In genomic region chr7:113161050-113161449, GRCh38 we compare ENCODE assay signal across 26 cellular contexts.
"Had no signal": no experiment of that assay in that cellular context is flagged by ENCODE, and none has a peak within 500 bp of the region (broad histone marks: within the 10 kb centered on the region; RNA-seq: fewer than 3 reads in every experiment).

No MANE protein-coding gene starts in this region.

- DNase-seq: activated CD4-positive, alpha-beta memory T cell treated with anti-CD3 and anti-CD28 coated beads, Interleukin-2, amount 10 ng/mL, durations not matched to agents 7 days and 5 days; activated CD4-positive, alpha-beta T cell treated with anti-CD3 and anti-CD28 coated beads for 36 hours; activated CD4-positive, alpha-beta T cell treated with anti-CD3 and anti-CD28 coated beads, Interleukin-2, amount 10 ng/mL, durations not matched to agents 24 days and 14 days; activated CD4-positive, alpha-beta T cell treated with anti-CD3 and anti-CD28 coated beads, Interleukin-2, amount 50 U/mL, for 4 hours; activated CD4-positive, CD25-positive, alpha-beta regulatory T cell; activated CD4-positive, CD25-positive, alpha-beta regulatory T cell treated with anti-CD3 and anti-CD28 coated beads, Interleukin-2, amount 50 U/mL, for 72 hours; activated CD8-positive, alpha-beta memory T cell treated with anti-CD3 and anti-CD28 coated beads, Interleukin-2, amount 50 U/mL, for 48 hours; activated effector memory CD4-positive, alpha-beta T cell treated with Interleukin-2 at 50 U/mL for 16 hours; activated gamma-delta T cell treated with Interleukin-2 at 50 U/mL for 16 hours; activated naive CD4-positive, alpha-beta T cell treated with anti-CD3 and anti-CD28 coated beads, Interleukin-2, amount 50 U/mL, for 16 hours; activated naive CD4-positive, alpha-beta T cell treated with Interleukin-2 at 50 U/mL for 16 hours; activated T-cell treated with anti-CD3 and anti-CD28 coated beads for 4 hours; activated T-cell treated with anti-CD3 and anti-CD28 coated beads, Interleukin-2, amount 50 U/mL, for 24 hours; amniotic stem cell; anterior cingulate cortex; brain microvascular endothelial cell; dorsolateral prefrontal cortex; effector memory CD4-positive, alpha-beta T cell; endodermal cell; foreskin fibroblast; head of caudate nucleus; hippocampal formation; T1000; WERI-Rb-1 had no signal

- ATAC-seq: activated CD4-positive, alpha-beta T cell treated with anti-CD3 and anti-CD28 coated beads for 36 hours; activated T-helper 17 cell treated with anti-CD3 and anti-CD28 coated beads, Interleukin-2, amount 50 U/mL, for 72 hours; esophagus mucosa had no signal
